ENCODE assay signal across 8 cellular contexts in the genomic region with DNA sequence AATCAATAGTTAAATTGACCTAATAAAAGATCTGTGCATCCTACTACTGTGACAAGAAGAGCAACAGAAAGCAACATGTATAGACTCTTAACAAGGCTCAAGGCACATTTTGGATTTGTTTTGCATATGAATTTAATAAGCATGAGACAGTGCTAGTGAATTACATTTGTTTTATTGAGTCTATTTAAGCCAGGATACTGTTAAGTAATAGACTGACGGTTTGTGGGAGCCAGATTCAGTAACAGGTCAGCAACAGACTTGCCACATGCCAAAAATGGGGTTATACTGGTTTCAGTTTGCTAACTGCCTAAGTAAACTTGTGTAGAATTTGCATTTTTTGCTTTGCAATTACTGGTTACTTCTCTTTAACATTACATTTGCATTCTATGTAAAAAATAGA. TPM values are rescaled to one million over a fixed set of nuclear protein-coding genes. Genes with fewer than 3 reads are reported as not detected.
DNase-seq lines count a peak whose midpoint lies in the region; ATAC-seq, FAIRE-seq and TF ChIP-seq lines count a peak whose summit lies in the region.

No MANE protein-coding gene starts in this region.

- no peaks in the 10 kb centered on the region for H3K27me3 Mint-ChIP-seq in activated T-helper 17 cell treated with anti-CD3 and anti-CD28 coated beads, Interleukin-2, amount 50 U/mL, for 72 hours
- H3K27me3 Mint-ChIP-seq in type B pancreatic cell = no peaks in the 10 kb centered on the region

- TF ChIP-seq POLR2A in sigmoid colon (IDR thresholded peaks at IDR 0.05) = no peak

- no peaks in the 10 kb centered on the region for H3K9me3 ChIP-seq in sigmoid colon

- peak; percentile 77 for FAIRE-seq in GM19239 (lab: Jason Lieb, UNC)

- DNase-seq in GM19239 (ENCODE audit: insufficient read length, low spot score) = no peak
- no peak for DNase-seq in sigmoid colon
- DNase-seq in cortex of kidney (lab: John Stamatoyannopoulos, UW) = no peak
- DNase-seq in NCI-H2107 treated with DMSO at 0.1 percent for 48 hours (lab: John Stamatoyannopoulos, UW; ENCODE audit: unreplicated experiment) = no peak
- DNase-seq in type B pancreatic cell (ENCODE audit: extremely low spot score, unreplicated experiment) = no peak
- no peak for DNase-seq in GDM1 (lab: John Stamatoyannopoulos, UW)

- ATAC-seq in HG03039 (IDR thresholded peaks at IDR 0.05; ENCODE audit: unreplicated experiment) = peak; percentile 45
- ATAC-seq in activated T-helper 17 cell treated with anti-CD3 and anti-CD28 coated beads, Interleukin-2, amount 50 U/mL, for 72 hours (replicated peaks) = peak; percentile 28

- TF ChIP-seq EP300 in sigmoid colon (IDR thresholded peaks at IDR 0.05) = no peak

- H3K9me3 Mint-ChIP-seq in activated T-helper 17 cell treated with anti-CD3 and anti-CD28 coated beads, Interleukin-2, amount 50 U/mL, for 72 hours = no peaks in the 10 kb centered on the region
- no peaks in the 10 kb centered on the region for H3K9me3 Mint-ChIP-seq in type B pancreatic cell

- intact Hi-C loops in sigmoid colon (cut with DNase I) = no loop called here

- WGBS in sigmoid colon, 2 donors = 14 to 34% methylated on average over 1 of the region's 1 CpG

- peak overlapping the region; percentile 79 for H3K4me3 Mint-ChIP-seq in activated T-helper 17 cell treated with anti-CD3 and anti-CD28 coated beads, Interleukin-2, amount 50 U/mL, for 72 hours
- H3K4me3 Mint-ChIP-seq in type B pancreatic cell = no peak overlapping the region

- TF ChIP-seq CTCF in sigmoid colon (IDR thresholded peaks at IDR 0.05) (no peak), type B pancreatic cell (conservative IDR thresholded peaks at IDR 0.05) (no peak)

- H3K4me1 Mint-ChIP-seq in activated T-helper 17 cell treated with anti-CD3 and anti-CD28 coated beads, Interleukin-2, amount 50 U/mL, for 72 hours = peaks cover 61% of the 10 kb centered on the region
- peaks cover 32% of the 10 kb centered on the region for H3K4me1 Mint-ChIP-seq in type B pancreatic cell (ENCODE audit: unreplicated experiment)

- no peaks in the 10 kb centered on the region for H3K27me3 ChIP-seq in sigmoid colon

- peak overlapping the region; percentile 88 for H3K27ac Mint-ChIP-seq in activated T-helper 17 cell treated with anti-CD3 and anti-CD28 coated beads, Interleukin-2, amount 50 U/mL, for 72 hours
- no peak overlapping the region for H3K27ac Mint-ChIP-seq in type B pancreatic cell

- H3K27ac ChIP-seq in sigmoid colon = peak overlapping the region; percentile 58 to 78 (median 66)

- no peak overlapping the region for H3K4me3 ChIP-seq in sigmoid colon

- H3K36me3 Mint-ChIP-seq in activated T-helper 17 cell treated with anti-CD3 and anti-CD28 coated beads, Interleukin-2, amount 50 U/mL, for 72 hours (ENCODE audit: low read depth) = peaks cover 72% of the 10 kb centered on the region
- peaks cover 9% of the 10 kb centered on the region for H3K36me3 Mint-ChIP-seq in type B pancreatic cell

- H3K36me3 ChIP-seq in sigmoid colon = peaks cover 0 to 10% (median 0%) of the 10 kb centered on the region in 4 donors

- peaks cover 0 to 84% (median 73%) of the 10 kb centered on the region in 4 donors for H3K4me1 ChIP-seq in sigmoid colon

RNA-seq across cellular contexts. Expression of gene MBNL1, which starts 54.0 kb away (rescaled TPM):
- total RNA-seq in activated T-helper 17 cell treated with anti-CD3 and anti-CD28 coated beads, Interleukin-2, amount 50 U/mL, for 72 hours = 100 to 1,000 TPM; 322 to 452 TPM
- total RNA-seq in sigmoid colon = 100 to 1,000 TPM; 602 to 898 (median 756) TPM
- 10 to 100 TPM; 60.5 to 74.7 (median 67.3) TPM for polyA plus RNA-seq in sigmoid colon
- total RNA-seq in type B pancreatic cell (ENCODE audit: low replicate concordance) = 61.2 and 69.4 TPM in 2 replicates
